In the genomic region with DNA sequence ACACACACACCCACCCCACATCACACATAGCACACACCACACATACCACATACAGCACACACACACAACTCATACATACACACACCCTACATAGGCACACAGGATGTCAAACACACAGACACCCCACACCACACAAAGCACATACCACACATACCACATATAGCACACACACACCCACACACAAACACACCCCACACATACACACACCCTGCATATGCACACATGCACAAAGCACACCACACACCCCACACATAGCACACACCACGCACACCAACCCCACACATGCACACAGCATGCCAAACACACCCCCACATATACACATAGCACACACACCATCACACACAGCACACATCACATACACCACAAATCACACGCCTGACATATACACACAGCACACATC, we compare ENCODE assay signal across 28 cellular contexts.
"Had no signal": no experiment of that assay in that cellular context is flagged by ENCODE, and none has a peak within 500 bp of the region (broad histone marks: within the 10 kb centered on the region; RNA-seq: fewer than 3 reads in every experiment).

No MANE protein-coding gene starts in this region.

- H3K4me1 ChIP-seq: colonic mucosa, parathyroid adenoma, tibial nerve, uterus had no signal

- H3K27ac ChIP-seq: colonic mucosa, gastrocnemius medialis, hepatocyte, left ventricle myocardium inferior, parathyroid adenoma, psoas muscle, tibial nerve, uterus had no signal

- H3K4me3 ChIP-seq: colonic mucosa, gastrocnemius medialis, hepatocyte, left ventricle myocardium inferior, lung, psoas muscle, smooth muscle cell, tibial nerve, uterus had no signal

- H3K27me3 Mint-ChIP-seq: activated B cell treated with CpG ODN at 0.5 μM for 24 hours; activated CD8-positive, alpha-beta memory T cell treated with anti-CD3 and anti-CD28 coated beads, Interleukin-2, amount 10 ng/mL, durations not matched to agents 7 days and 5 days; activated naive CD8-positive, alpha-beta T cell; stimulated activated memory B cell treated with anti-CD40 and anti-IgM and Interleukin-4, amounts not matched to agents 10 μg/mL and 1 μg/mL and 100 μg/mL, for 72 hours; T-cell had no signal

- H3K9me3 ChIP-seq: colonic mucosa, gastrocnemius medialis, left ventricle myocardium inferior, psoas muscle, tibial nerve, uterus had no signal

- H3K27me3 ChIP-seq: colonic mucosa, gastrocnemius medialis, hepatocyte, tibial nerve, uterus had no signal

- H3K4me3 Mint-ChIP-seq: activated B cell treated with CpG ODN at 0.5 μM for 24 hours; activated CD8-positive, alpha-beta memory T cell treated with anti-CD3 and anti-CD28 coated beads, Interleukin-2, amount 10 ng/mL, durations not matched to agents 7 days and 5 days; activated CD8-positive, alpha-beta T cell treated with anti-CD3 and anti-CD28 coated beads, Interleukin-2, amount 10 ng/mL, durations not matched to agents 7 days and 5 days; activated naive CD8-positive, alpha-beta T cell; stimulated activated memory B cell treated with anti-CD40 and anti-IgM and Interleukin-4, amounts not matched to agents 10 μg/mL and 1 μg/mL and 100 μg/mL, for 72 hours; T-cell; T-helper 2 cell treated with Interferon-gamma antibody and Interleukin-4, amounts not matched to agents 5 μg/mL and 100 μg/mL, for 36 hours had no signal

- H3K36me3 Mint-ChIP-seq: activated CD8-positive, alpha-beta memory T cell treated with anti-CD3 and anti-CD28 coated beads, Interleukin-2, amount 10 ng/mL, durations not matched to agents 7 days and 5 days had no signal

- H3K4me2 ChIP-seq: hepatocyte, smooth muscle cell had no signal

- H3K79me2 ChIP-seq: hepatocyte had no signal

- H3K9me3 Mint-ChIP-seq: activated B cell treated with CpG ODN at 0.5 μM for 24 hours; activated T-helper 2 cell treated with anti-CD3 and anti-CD28 coated beads, Interferon-gamma antibody, Interleukin-2, Interleukin-4, amounts not matched to agents 10 μg/mL and 5 μg/mL and 100 μg/mL, durations not matched to agents 14 hours and 24 hours and 36 hours; stimulated activated memory B cell treated with anti-CD40 and anti-IgM and Interleukin-4, amounts not matched to agents 10 μg/mL and 1 μg/mL and 100 μg/mL, for 72 hours; T-cell; T-helper 2 cell treated with Interferon-gamma antibody and Interleukin-4, amounts not matched to agents 5 μg/mL and 100 μg/mL, for 36 hours had no signal

- DNase-seq: activated B cell treated with CpG ODN at 0.5 μM for 24 hours; activated CD4-positive, alpha-beta T cell treated with anti-CD3 and anti-CD28 coated beads, Interleukin-2, amount 50 U/mL, for 1 hour; activated CD8-positive, alpha-beta memory T cell treated with anti-CD3 and anti-CD28 coated beads, Interleukin-2, amount 10 ng/mL, durations not matched to agents 7 days and 5 days; activated CD8-positive, alpha-beta T cell treated with anti-CD3 and anti-CD28 coated beads, Interleukin-2, amount 10 ng/mL, durations not matched to agents 7 days and 5 days; activated T-cell treated with anti-CD3 and anti-CD28 coated beads, Interleukin-2, amount 50 U/mL, for 48 hours; anterior cingulate cortex; colonic mucosa; effector CD8-positive, alpha-beta T cell; gastrocnemius medialis; islet precursor cell; left ventricle myocardium inferior; nucleus accumbens; psoas muscle; stimulated activated CD4-positive, alpha-beta T cell treated with anti-CD3 and anti-CD28 coated beads, Interleukin-1b, Interleukin-23, amount 100 ng/mL, for 48 hours; stimulated activated CD4-positive, alpha-beta T cell treated with anti-CD3 and anti-CD28 coated beads, Interleukin-4, amount 100 ng/mL, for 4 hours; stimulated activated CD8-positive, alpha-beta memory T cell treated with anti-CD3 and anti-CD28 coated beads, Interleukin-4, amount 100 ng/mL, for 48 hours; T-cell; uterus had no signal

- FAIRE-seq: endometrium had no signal

- H3K36me3 ChIP-seq: colonic mucosa, uterus had no signal

- ATAC-seq: activated CD8-positive, alpha-beta memory T cell treated with anti-CD3 and anti-CD28 coated beads, Interleukin-2, amount 10 ng/mL, durations not matched to agents 7 days and 5 days; activated CD8-positive, alpha-beta T cell treated with anti-CD3 and anti-CD28 coated beads, Interleukin-2, amount 10 ng/mL, durations not matched to agents 7 days and 5 days; gastrocnemius medialis; stimulated activated memory B cell treated with anti-CD40 and anti-IgM and Interleukin-4, amounts not matched to agents 10 μg/mL and 1 μg/mL and 100 μg/mL, for 72 hours; T-cell had no signal

- H3K4me1 Mint-ChIP-seq: activated CD8-positive, alpha-beta memory T cell treated with anti-CD3 and anti-CD28 coated beads, Interleukin-2, amount 10 ng/mL, durations not matched to agents 7 days and 5 days had no signal

- H3K27ac Mint-ChIP-seq: activated B cell treated with CpG ODN at 0.5 μM for 24 hours; activated CD8-positive, alpha-beta memory T cell treated with anti-CD3 and anti-CD28 coated beads, Interleukin-2, amount 10 ng/mL, durations not matched to agents 7 days and 5 days; activated CD8-positive, alpha-beta T cell treated with anti-CD3 and anti-CD28 coated beads, Interleukin-2, amount 10 ng/mL, durations not matched to agents 7 days and 5 days; activated naive CD8-positive, alpha-beta T cell; activated T-helper 2 cell treated with anti-CD3 and anti-CD28 coated beads, Interferon-gamma antibody, Interleukin-2, Interleukin-4, amounts not matched to agents 10 μg/mL and 5 μg/mL and 100 μg/mL, durations not matched to agents 14 hours and 24 hours and 36 hours; stimulated activated memory B cell treated with anti-CD40 and anti-IgM and Interleukin-4, amounts not matched to agents 10 μg/mL and 1 μg/mL and 100 μg/mL, for 72 hours; T-cell; T-helper 2 cell treated with Interferon-gamma antibody and Interleukin-4, amounts not matched to agents 5 μg/mL and 100 μg/mL, for 36 hours had no signal

- H3K9ac ChIP-seq: parathyroid adenoma had no signal

- H2AFZ ChIP-seq: hepatocyte, parathyroid adenoma had no signal
